Comparison of ENCODE assay signal across 9 cellular contexts in genomic region chr1:208132287-208132882, GRCh38.
DNase-seq lines count a peak whose midpoint lies in the region; ATAC-seq, FAIRE-seq and TF ChIP-seq lines count a peak whose summit lies in the region.
"Had no signal": no experiment of that assay in that cellular context is flagged by ENCODE, and none has a peak within 500 bp of the region (broad histone marks: within the 10 kb centered on the region; RNA-seq: fewer than 3 reads in every experiment).

No MANE protein-coding gene starts in this region.

- no peaks in the 10 kb centered on the region for H3K36me3 Mint-ChIP-seq in activated B cell treated with CpG ODN at 0.5 μM for 24 hours (ENCODE audit: low read depth)

- H3K9me3 Mint-ChIP-seq in activated B cell treated with CpG ODN at 0.5 μM for 24 hours, result no peaks in the 10 kb centered on the region
- H3K9me3 Mint-ChIP-seq: stimulated activated naive CD8-positive, alpha-beta T cell treated with anti-CD3 and anti-CD28 coated beads, Interleukin-15, Interleukin-2, amounts not matched to agents 100 ng/mL and 50 ng/mL, for 24 hours had no signal

- H3K9me3 ChIP-seq in HepG2 (ENCODE audit: low read length), result no peaks in the 10 kb centered on the region

- H3K27me3 ChIP-seq in HepG2 (ENCODE audit: control insufficient read depth in 1 of 2, insufficient read depth in 2 of 2, low read length in 2 of 2), result no peaks in the 10 kb centered on the region

- H3K27me3 Mint-ChIP-seq in activated B cell treated with CpG ODN at 0.5 μM for 24 hours, result peaks cover 23% of the 10 kb centered on the region

- no peak overlapping the region for H3K27ac Mint-ChIP-seq in activated B cell treated with CpG ODN at 0.5 μM for 24 hours
- H3K27ac Mint-ChIP-seq: stimulated activated naive CD8-positive, alpha-beta T cell treated with anti-CD3 and anti-CD28 coated beads, Interleukin-15, Interleukin-2, amounts not matched to agents 100 ng/mL and 50 ng/mL, for 24 hours had no signal

- H3K4me1 Mint-ChIP-seq in activated B cell treated with CpG ODN at 0.5 μM for 24 hours, result peaks cover 8% of the 10 kb centered on the region

- TF ChIP-seq POLR2A in GM18505 (IDR thresholded peaks at IDR 0.05; ENCODE audit: borderline replicate concordance, extremely low read depth, insufficient read depth, insufficient read length) (no peak), HepG2 (IDR thresholded peaks at IDR 0.05; ENCODE audit: insufficient read depth in 1 of 2, low read depth in 2 of 2, low read length in 2 of 2) (no peak)

- CTCF ChIA-PET in activated B cell treated with CpG ODN at 0.5 μM for 24 hours (lab: Charles Lee), result interaction anchor here (1.4 to 2.9 kb wide), 5 partner anchors 10 to 113 kb away, joined by 4 to 33 read pairs (median 5); partner anchors contain the start of gene PLXNA2
- CTCF ChIA-PET in HepG2 (lab: Yijun Ruan, JAX; ENCODE audit: low intra/inter-chr PET ratio, low total read pairs), result interaction anchor here (1.2 to 1.9 kb wide), 3 partner anchors 58 to 113 kb away, joined by 5 to 17 read pairs (median 10); no protein-coding TSS in a partner anchor

- H3K4me1 ChIP-seq in HepG2 (ENCODE audit: insufficient read depth, low read length), result peaks cover 43% of the 10 kb centered on the region

- intact Hi-C loops in activated B cell treated with CpG ODN at 0.5 μM for 24 hours (cut with micrococcal nuclease), result loop anchor here (1.0 kb wide), 1 partner anchor 113 kb away; no protein-coding TSS in a partner anchor
- intact Hi-C loops in HepG2 (cut with micrococcal nuclease; ENCODE audit: unreplicated experiment), result loop anchor here (1.0 to 5.0 kb wide), 2 partner anchors 40 to 113 kb away; no protein-coding TSS in a partner anchor

- TF ChIP-seq CTCF in activated B cell treated with CpG ODN at 0.5 μM for 24 hours (IDR thresholded peaks at IDR 0.05) (peak; percentile 21), HepG2 (CRISPR knock-in tag; IDR thresholded peaks at IDR 0.05) (peak; percentile 83)

- no peak overlapping the region for H3K4me3 Mint-ChIP-seq in activated B cell treated with CpG ODN at 0.5 μM for 24 hours
- H3K4me3 Mint-ChIP-seq: stimulated activated naive CD8-positive, alpha-beta T cell treated with anti-CD3 and anti-CD28 coated beads, Interleukin-15, Interleukin-2, amounts not matched to agents 100 ng/mL and 50 ng/mL, for 24 hours had no signal

- H3K9ac ChIP-seq in HepG2 (ENCODE audit: insufficient read depth, low read depth, low read length), result no peak overlapping the region

- no peak overlapping the region for H2AFZ ChIP-seq in HepG2 (ENCODE audit: low read length)

- no peak overlapping the region for H3K4me2 ChIP-seq in HepG2 (ENCODE audit: low read depth, low read length)

- TF ChIP-seq RAD21 in HepG2 (CRISPR knock-in tag; IDR thresholded peaks at IDR 0.05), result peak; percentile 81

- no peaks in the 10 kb centered on the region for H3K79me2 ChIP-seq in HepG2 (ENCODE audit: insufficient read depth, low read length)

- no peak overlapping the region for H3K27ac ChIP-seq in HepG2 (ENCODE audit: extremely low read length, insufficient read depth, low read length)

- 62% methylated on average over 3 of the region's 4 CpGs for WGBS in HepG2 (ENCODE audit: low lambda C conversion rate)

- POLR2A ChIA-PET in activated B cell treated with CpG ODN at 0.5 μM for 24 hours (lab: Charles Lee), result no interaction called here
- POLR2A ChIA-PET in HepG2 (lab: Yijun Ruan, JAX), result interaction anchor here (1.1 to 1.4 kb wide), 2 partner anchors 76 to 112 kb away, joined by 5 to 8 read pairs; partner anchors contain the start of gene PLXNA2

- in situ Hi-C loops in ACHN (cut with HindIII; ENCODE audit: low pct_ligation_motif_present, low pct_unique_long_range_greater_than_20kb, low sequenced_read_pairs) (no loop called here), HepG2 (cut with HindIII; ENCODE audit: extremely low pct_ligation_motif_present, low pct_unique_long_range_greater_than_20kb) (loop anchor here (5.0 kb wide), 1 partner anchor 110 kb away; the partner anchor contains the start of gene PLXNA2)

- H4K20me1 ChIP-seq in HepG2 (ENCODE audit: insufficient read depth, low read length), result no peaks in the 10 kb centered on the region

- H3K36me3 ChIP-seq in HepG2 (replicated peaks in 1 of 2; ENCODE audit: control insufficient read depth in 1 of 2, insufficient read depth in 2 of 2, low read length in 2 of 2), result no peaks in the 10 kb centered on the region

- ATAC-seq in GM18505 (IDR thresholded peaks at IDR 0.05; ENCODE audit: unreplicated experiment) (peak; percentile 87), HG02970 (IDR thresholded peaks at IDR 0.05; ENCODE audit: low FRiP score, unreplicated experiment) (peak; percentile 63), activated B cell treated with CpG ODN at 0.5 μM for 24 hours (ENCODE audit: low read depth) (no peak), HepG2 (peak; percentile 96)

- DNase-seq in ACHN (peak; percentile 72), NCI-H2107 (lab: John Stamatoyannopoulos, UW) (peak; percentile 55), activated B cell treated with CpG ODN at 0.5 μM for 24 hours (peak; percentile 32), dermis blood vessel endothelial cell (peak; percentile 86), HepG2 (ENCODE audit: low spot score) (peak; percentile 54)
- peak; percentile 17 for DNase-seq in stimulated activated CD8-positive, alpha-beta memory T cell treated with anti-CD3 and anti-CD28 coated beads, Interleukin-15, amount 100 ng/mL, for 1 hour (ENCODE audit: low read depth)

- TF ChIP-seq EP300 in HepG2 (IDR thresholded peaks at IDR 0.05; ENCODE audit: low read depth in 2 of 2, low read length in 2 of 2) (no peak), HepG2 (CRISPR knock-in tag; IDR thresholded peaks at IDR 0.05; ENCODE audit: borderline replicate concordance) (no peak)

- no TSS peak for BruUV-seq in HepG2 (replicated peaks; lab: Mats Ljungman, UMichigan)

- H3K4me3 ChIP-seq in HepG2 (replicated peaks in 1 of 3; ENCODE audit: insufficient read depth in 1 of 3, low read depth in 2 of 3, low read length in 3 of 3), result no peak overlapping the region

- FAIRE-seq in HepG2 (lab: Jason Lieb, UNC), result peak; percentile 60

TF ChIP-seq in HepG2, 621 proteins besides CTCF, POLR2A, EP300 and RAD21 (continues in another document):
- TF ChIP-seq THAP9 (CRISPR knock-in tag; IDR thresholded peaks at IDR 0.05; ENCODE audit: borderline replicate concordance), result no peak
- TF ChIP-seq ARID3A (IDR thresholded peaks at IDR 0.05; ENCODE audit: low read depth, low read length), result no peak
- TF ChIP-seq CCDC6 (CRISPR knock-in tag; IDR thresholded peaks at IDR 0.05), result no peak
- no peak for TF ChIP-seq BRCA1 (CRISPR knock-in tag; IDR thresholded peaks at IDR 0.05)
- no peak for TF ChIP-seq FOXC1 (CRISPR knock-in tag; IDR thresholded peaks at IDR 0.05; ENCODE audit: borderline replicate concordance)
- no peak for TF ChIP-seq THAP8 (CRISPR knock-in tag; IDR thresholded peaks at IDR 0.05; ENCODE audit: borderline replicate concordance)
- peak; percentile 66 for TF ChIP-seq SMC3 (IDR thresholded peaks at IDR 0.05; ENCODE audit: low read length)

Comparison
In these comparisons a context has a peak if more than half of its experiments do, and no peak if none do; other contexts are left out.
1. DNase-seq: peak in every context shown above with its lines; median percentile 86 in dermis blood vessel endothelial cell; 72 in ACHN; 55 in NCI-H2107; 54 in HepG2; 32 in activated B cell treated with CpG ODN at 0.5 μM for 24 hours; 17 in stimulated activated CD8-positive, alpha-beta memory T cell treated with anti-CD3 and anti-CD28 coated beads, Interleukin-15, amount 100 ng/mL, for 1 hour.